In the genomic region with DNA sequence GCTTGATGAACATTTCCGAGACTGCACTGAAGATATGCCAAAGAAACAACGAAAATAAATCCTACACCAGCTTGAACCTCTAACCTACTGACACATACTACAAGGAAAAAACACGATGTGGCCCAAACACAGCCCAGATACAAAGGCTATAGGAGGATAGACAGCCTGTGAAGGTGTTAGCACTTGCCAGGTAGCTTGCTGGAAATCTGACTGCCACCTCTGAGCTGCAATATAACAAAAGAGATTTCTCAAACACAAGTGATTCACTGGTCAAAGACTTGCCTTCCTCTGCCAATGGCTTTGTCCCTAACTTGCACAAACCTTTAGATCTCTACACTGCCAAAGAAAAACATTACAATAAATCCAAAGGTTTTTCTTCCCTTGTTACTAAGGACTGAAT, we compare ENCODE assay signal across 1 cellular context.
TF ChIP-seq lines count a peak whose summit lies in the region.

No MANE protein-coding gene starts in this region.

TF ChIP-seq in HepG2, 621 proteins besides CTCF, POLR2A, EP300 and RAD21:
- TF ChIP-seq CREB1 (IDR thresholded peaks at IDR 0.05) (peak; percentile 89), CREB1 (CRISPR knock-in tag; IDR thresholded peaks at IDR 0.05) (no peak)
- TF ChIP-seq, protein P1, sequence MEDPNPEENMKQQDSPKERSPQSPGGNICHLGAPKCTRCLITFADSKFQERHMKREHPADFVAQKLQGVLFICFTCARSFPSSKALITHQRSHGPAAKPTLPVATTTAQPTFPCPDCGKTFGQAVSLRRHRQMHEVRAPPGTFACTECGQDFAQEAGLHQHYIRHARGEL (CRISPR knock-in tag; IDR thresholded peaks at IDR 0.05) = no peak
